ENCODE assay signal across 1 cellular context in genomic region chr7:96321041-96321669, GRCh38.
TF ChIP-seq lines count a peak whose summit lies in the region.

No MANE protein-coding gene starts in this region.

TF ChIP-seq in IMR-90, 13 proteins besides CTCF, POLR2A, EP300 and RAD21 (continued from another document):
- TF ChIP-seq SMC3 (IDR thresholded peaks at IDR 0.05; ENCODE audit: low read depth, low read length) (no peak), MAFK (IDR thresholded peaks at IDR 0.05; ENCODE audit: low read depth, low read length) (no peak), ELK1 (IDR thresholded peaks at IDR 0.05; ENCODE audit: borderline replicate concordance, low read depth, low read length) (no peak), CHD1 (IDR thresholded peaks at IDR 0.05; ENCODE audit: low read depth, low read length) (no peak), FOS (IDR thresholded peaks at IDR 0.05; ENCODE audit: low read depth, low read length) (no peak), MAZ (IDR thresholded peaks at IDR 0.05; ENCODE audit: borderline replicate concordance, low read depth, low read length) (no peak; the same call in 1 of the 2 replicates)
